In the genomic region with DNA sequence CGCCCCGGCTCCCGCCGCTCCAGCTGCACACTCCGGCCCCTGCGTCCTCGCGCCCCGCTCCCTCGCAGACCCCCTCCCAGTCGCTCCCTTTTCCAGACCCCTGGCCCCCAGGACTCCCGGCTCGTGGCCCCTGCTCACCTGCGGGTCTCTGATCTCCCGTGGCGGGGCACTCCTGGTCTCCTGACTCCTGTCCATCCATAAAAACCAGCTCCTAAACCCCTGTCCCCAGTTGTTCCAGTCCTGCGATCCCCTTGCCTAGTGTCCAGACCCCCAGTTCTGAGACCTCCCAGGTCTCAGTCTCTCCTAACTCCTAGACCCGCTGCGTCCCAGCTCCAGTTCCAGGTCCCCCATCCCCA, we compare ENCODE assay signal across 9 cellular contexts. TPM values are rescaled to one million over a fixed set of nuclear protein-coding genes. Genes with fewer than 3 reads are reported as not detected.
A peak's percentile ranks its signal among the peaks of the same experiment; 100 is the strongest.
DNase-seq lines count a peak whose midpoint lies in the region; ATAC-seq and TF ChIP-seq lines count a peak whose summit lies in the region.
"Had no signal": no experiment of that assay in that cellular context is flagged by ENCODE, and none has a peak within 500 bp of the region (broad histone marks: within the 10 kb centered on the region; RNA-seq: fewer than 3 reads in every experiment).

No MANE protein-coding gene starts in this region.

- POLR2A ChIA-PET in OCI-LY7 (lab: Charles Lee), result interaction anchor here (0.5 to 3.1 kb wide), 6 partner anchors 9 to 1403 kb away, joined by 3 to 32 read pairs (median 4); partner anchors contain the start of gene TNFRSF17

- no peaks in the 10 kb centered on the region for H3K9me2 ChIP-seq in OCI-LY7 (ENCODE audit: insufficient read depth, low read length)

- intact Hi-C loops in OCI-LY7 (cut with micrococcal nuclease; ENCODE audit: unreplicated experiment), result no loop called here

- TF ChIP-seq CTCF in OCI-LY7 (conservative IDR thresholded peaks at IDR 0.05; ENCODE audit: low read length) (no peak), epithelial cell of proximal tubule (conservative IDR thresholded peaks at IDR 0.05; ENCODE audit: low read depth, low read length) (no peak), parathyroid adenoma (IDR thresholded peaks at IDR 0.05) (no peak)

- H3K4me1 ChIP-seq in OCI-LY7 (ENCODE audit: insufficient read depth, low read length, poor library complexity, severe bottlenecking) (peaks cover 46% of the 10 kb centered on the region), parathyroid adenoma (peaks cover 6% of the 10 kb centered on the region)

- H3K36me3 ChIP-seq in OCI-LY7 (ENCODE audit: insufficient read depth, low read length) (peaks cover 4% of the 10 kb centered on the region; the same call in 1 of the 2 replicates), parathyroid adenoma (ENCODE audit: control insufficient read depth, insufficient read depth, low read length) (no peaks in the 10 kb centered on the region)

- CTCF ChIA-PET in OCI-LY7 (lab: Charles Lee; ENCODE audit: unreplicated experiment), result interaction anchor here (1.2 to 1.7 kb wide), 3 partner anchors 9 to 57 kb away, joined by 3 to 5 read pairs (median 4); partner anchors contain the start of gene TNFRSF17

- H3K9ac ChIP-seq in parathyroid adenoma, result peak overlapping the region; percentile 38

- no TSS peak for BruUV-seq in OCI-LY7 (replicated peaks; lab: Mats Ljungman, UMichigan)

- peak; percentile 1 for ATAC-seq in GM21526 (IDR thresholded peaks at IDR 0.05; ENCODE audit: low FRiP score, unreplicated experiment)
- no peak for ATAC-seq in HG03108 (IDR thresholded peaks at IDR 0.05; ENCODE audit: unreplicated experiment)
- ATAC-seq in GM19467 (IDR thresholded peaks at IDR 0.05; ENCODE audit: unreplicated experiment), result no peak

- no peak for DNase-seq in OCI-LY7 (ENCODE audit: low spot score)
- DNase-seq in epithelial cell of proximal tubule (ENCODE audit: low read depth), result no peak
- DNase-seq in T1000 (lab: John Stamatoyannopoulos, UW), result no peak
- DNase-seq in effector CD4-positive, alpha-beta T cell, result no peak

- H3K4me2 ChIP-seq in OCI-LY7 (ENCODE audit: low read length), result peak overlapping the region; percentile 88
- peak overlapping the region; percentile 83 for H3K4me2 ChIP-seq in parathyroid adenoma (ENCODE audit: low read length)

- H3K4me3 ChIP-seq in OCI-LY7 (ENCODE audit: low read depth, low read length, poor library complexity, severe bottlenecking), result peak overlapping the region; percentile 98
- H3K4me3 ChIP-seq in epithelial cell of proximal tubule (ENCODE audit: low read depth, low read length), result peak overlapping the region; percentile 92
- H3K4me3 ChIP-seq in parathyroid adenoma (ENCODE audit: low read depth, low read length), result peak overlapping the region; percentile 98

- H3K9me3 ChIP-seq in OCI-LY7 (ENCODE audit: low read length), result no peaks in the 10 kb centered on the region
- H3K9me3 ChIP-seq in parathyroid adenoma (ENCODE audit: control insufficient read depth, low read length), result no peaks in the 10 kb centered on the region

- H2AFZ ChIP-seq in OCI-LY7 (ENCODE audit: low read length) (peak overlapping the region; percentile 44; the same call in 1 of the 2 replicates), parathyroid adenoma (peak overlapping the region; percentile 55)

- no peaks in the 10 kb centered on the region for H4K20me1 ChIP-seq in OCI-LY7 (ENCODE audit: insufficient read depth, low read length)

- H3K27ac ChIP-seq in OCI-LY7 (ENCODE audit: low read depth, low read length, poor library complexity, severe bottlenecking) (peak overlapping the region; percentile 12), parathyroid adenoma (peak overlapping the region; percentile 48)

- H3K79me2 ChIP-seq in OCI-LY7 (ENCODE audit: insufficient read depth, low read depth, low read length) (peaks cover 34% of the 10 kb centered on the region; the same call in 1 of the 2 replicates), parathyroid adenoma (peaks cover 50% of the 10 kb centered on the region)

- no peaks in the 10 kb centered on the region for H3K27me3 ChIP-seq in parathyroid adenoma (ENCODE audit: control insufficient read depth, insufficient read depth, low read length)

RNA-seq across cellular contexts. Expression of gene SNX29, which starts 0.3 kb away (rescaled TPM):
- total RNA-seq in OCI-LY7 (2014; rRNA removed; shearing (Covaris generic)), result 23.6 and 27.0 TPM in 2 replicates
- total RNA-seq in OCI-LY7 (2022) (37.3 and 40.8 TPM in 2 replicates), epithelial cell of proximal tubule (4.1 and 6.7 TPM in 2 replicates)

RNA-seq across cellular contexts. Expression of gene TNFRSF17, which starts 11.8 kb away (rescaled TPM):
- 53.4 and 58.2 TPM in 2 replicates for total RNA-seq in OCI-LY7 (2014; rRNA removed; shearing (Covaris generic))
- total RNA-seq in OCI-LY7 (2022) (33.6 and 38.8 TPM in 2 replicates), epithelial cell of proximal tubule (not detected in 2 replicates)
- total RNA-seq: activated CD8-positive, alpha-beta memory T cell treated with anti-CD3 and anti-CD28 coated beads for 36 hours had no signal

RNA-seq across cellular contexts. Expression of gene NPIPB2, which starts 35.0 kb away (rescaled TPM):
- total RNA-seq in OCI-LY7 (2014; rRNA removed; shearing (Covaris generic)), result 5.7 and 7.5 TPM in 2 replicates
- 30.3 and 35.9 TPM in 2 replicates for total RNA-seq in OCI-LY7 (2022)
- total RNA-seq in epithelial cell of proximal tubule, result 0.36 TPM in 1 of 2 replicates, not detected in the other

Comparison
In these comparisons a context has a peak if more than half of its experiments do, and no peak if none do; other contexts are left out.
1. RNA of gene TNFRSF17, which starts 11.8 kb away (total RNA-seq): 33.6 to 58.2 TPM in OCI-LY7; not detected in epithelial cell of proximal tubule; every median in the first group is over 10 times any median in the second.
2. Peak in every context shown above with its lines, with median percentiles within 50 percentile points of each other: H3K4me3 ChIP-seq.